In genomic region chr1:25129380-25129779, GRCh38 we compare ENCODE assay signal across 15 cellular contexts.
DNase-seq lines count a peak whose midpoint lies in the region; ATAC-seq, FAIRE-seq and TF ChIP-seq lines count a peak whose summit lies in the region.
"Had no signal": no experiment of that assay in that cellular context is flagged by ENCODE, and none has a peak within 500 bp of the region (broad histone marks: within the 10 kb centered on the region; RNA-seq: fewer than 3 reads in every experiment).

No MANE protein-coding gene starts in this region.

- H4K20me1 ChIP-seq in OCI-LY7 (ENCODE audit: insufficient read depth, low read length) (no peaks in the 10 kb centered on the region), K562 (replicated peaks; ENCODE audit: control insufficient read depth, insufficient read depth, low read length) (0 out of 2 replicates have a peak, but pooled peaks cover 6% of the 10 kb centered on the region)

- no peak; a peak in 1 of 4 replicates for TF ChIP-seq RAD21 in K562 (CRISPR knock-in tag; conservative IDR thresholded peaks at IDR 0.05 in 1 of 2, IDR thresholded peaks at IDR 0.05 in 1 of 2)

- no TSS peak for BruUV-seq in OCI-LY7 (replicated peaks; lab: Mats Ljungman, UMichigan)
- BruUV-seq in K562 (replicated peaks; lab: Mats Ljungman, UMichigan), result no TSS peak

- ATAC-seq in K562 (peak; percentile 57; the same call in 2 of the 3 replicates), GM21737 (IDR thresholded peaks at IDR 0.05; ENCODE audit: unreplicated experiment) (no peak), GM19023 (IDR thresholded peaks at IDR 0.05; ENCODE audit: unreplicated experiment) (no peak), HG03342 (IDR thresholded peaks at IDR 0.05; ENCODE audit: unreplicated experiment) (no peak)
- ATAC-seq: HCT116 had no signal

- CTCF ChIA-PET in OCI-LY7 (lab: Charles Lee; ENCODE audit: unreplicated experiment) (no interaction called here), K562 (lab: Yijun Ruan, JAX; ENCODE audit: low intra/inter-chr PET ratio) (no interaction called here)

- POLR2A ChIA-PET in OCI-LY7 (lab: Charles Lee), result no interaction called here
- POLR2A ChIA-PET in K562 (lab: Yijun Ruan, JAX), result interaction anchor here (0.9 to 1.1 kb wide), 2 partner anchors 10 to 39 kb away, joined by 4 to 5 read pairs; no protein-coding TSS in a partner anchor

- TF ChIP-seq EP300 in K562 (IDR thresholded peaks at IDR 0.05; ENCODE audit: low read length), result no peak

- H2AFZ ChIP-seq in OCI-LY7 (ENCODE audit: low read length), result no peak overlapping the region
- H2AFZ ChIP-seq in K562 (ENCODE audit: low read depth, low read length), result no peak overlapping the region

- H3K4me3 ChIP-seq in HL-60 (replicated peaks; ENCODE audit: insufficient read depth, low read length) (no peak overlapping the region), OCI-LY7 (ENCODE audit: low read depth, low read length, poor library complexity, severe bottlenecking) (no peak overlapping the region), K562 (no peak overlapping the region)

- no peak overlapping the region for H3K4me2 ChIP-seq in OCI-LY7 (ENCODE audit: low read length)
- H3K4me2 ChIP-seq in K562 (ENCODE audit: insufficient read depth, low read length), result no peak overlapping the region

- H3K4me1 ChIP-seq in OCI-LY7 (ENCODE audit: insufficient read depth, low read length, poor library complexity, severe bottlenecking) (no peaks in the 10 kb centered on the region), K562 (replicated peaks in 1 of 2; ENCODE audit: control insufficient read depth in 2 of 2, insufficient read depth in 2 of 2, low read length in 2 of 2) (no peaks in the 10 kb centered on the region)

- no peak for FAIRE-seq in K562 (lab: Jason Lieb, UNC)

- intact Hi-C loops in OCI-LY7 (cut with micrococcal nuclease; ENCODE audit: unreplicated experiment) (no loop called here), K562 (cut with micrococcal nuclease) (no loop called here)

- H3K9me3 ChIP-seq in OCI-LY7 (ENCODE audit: low read length) (no peaks in the 10 kb centered on the region), K562 (replicated peaks; ENCODE audit: control insufficient read depth, insufficient read depth, low read depth, low read length) (no peaks in the 10 kb centered on the region)

- no peaks in the 10 kb centered on the region for H3K27me3 ChIP-seq in HL-60 (ENCODE audit: insufficient read depth, poor library complexity, severe bottlenecking)
- peaks cover 29 to 49% of the 10 kb centered on the region in 2 experiments for H3K27me3 ChIP-seq in K562 (ENCODE audit: control insufficient read depth in 2 of 2, insufficient read depth in 2 of 2, low read length in 2 of 2)

- H3K36me3 ChIP-seq in OCI-LY7 (ENCODE audit: insufficient read depth, low read length) (no peaks in the 10 kb centered on the region), K562 (ENCODE audit: control insufficient read depth, insufficient read depth, low read length) (no peaks in the 10 kb centered on the region)

- H3K79me2 ChIP-seq in OCI-LY7 (ENCODE audit: insufficient read depth, low read depth, low read length) (no peaks in the 10 kb centered on the region), K562 (ENCODE audit: control insufficient read depth, insufficient read depth, low read length) (no peaks in the 10 kb centered on the region)

- H3K27ac ChIP-seq in HL-60 (replicated peaks) (peak overlapping the region; percentile 51), OCI-LY7 (ENCODE audit: low read depth, low read length, poor library complexity, severe bottlenecking) (no peak overlapping the region), K562 (ENCODE audit: extremely low read depth, low read depth, low read length) (no peak overlapping the region)

- DNase-seq in HL-60 (ENCODE audit: low read depth in 1 of 2, low spot score in 1 of 2) (no peak), OCI-LY7 (ENCODE audit: low spot score) (no peak), K562 (ENCODE audit: extremely low read depth in 1 of 4, low spot score in 3 of 4) (no peak)
- DNase-seq: C1 segment of cervical spinal cord; Calu3; CD4-positive, alpha-beta memory T cell; COR-L47; DMS53; DMS79 treated with DMSO at 0.1 percent for 48 hours; GF-D8; H9 had no signal

- H3K9me2 ChIP-seq in OCI-LY7 (ENCODE audit: insufficient read depth, low read length), result no peaks in the 10 kb centered on the region

- in situ Hi-C loops in K562 (cut with MboI), result no loop called here

- no peaks in the 10 kb centered on the region for H3K9me1 ChIP-seq in K562 (ENCODE audit: control insufficient read depth, insufficient read depth, low read length)

- TF ChIP-seq CTCF in HL-60 (IDR thresholded peaks at IDR 0.05; ENCODE audit: insufficient read depth, low read length) (no peak), OCI-LY7 (conservative IDR thresholded peaks at IDR 0.05; ENCODE audit: low read length) (peak; percentile 39), K562 (IDR thresholded peaks at IDR 0.05 in 2 of 3, conservative IDR thresholded peaks at IDR 0.05 in 1 of 3; ENCODE audit: insufficient read depth in 2 of 3, low read depth in 1 of 3, low read length in 3 of 3) (peak in 2 of 3 experiments; percentile 31; a peak in 3 of 6 replicates)

- WGBS in K562 (ENCODE audit: insufficient coverage, low coverage, missing lambda C conversion rate), result 1% methylated on average over 12 of the region's 12 CpGs

- TF ChIP-seq POLR2A in K562 (conservative IDR thresholded peaks at IDR 0.05), result no peak

- H3K9ac ChIP-seq in K562 (ENCODE audit: insufficient read depth in 1 of 2, low read depth in 2 of 2, low read length in 2 of 2), result no peak overlapping the region

TF ChIP-seq in K562, 482 proteins besides CTCF, POLR2A, EP300 and RAD21:
- TF ChIP-seq RBM22 (IDR thresholded peaks at IDR 0.05; ENCODE audit: low read depth, low read length, poor library complexity, severe bottlenecking) (no peak), SMC3 (conservative IDR thresholded peaks at IDR 0.05; ENCODE audit: insufficient read depth, low read depth, low read length) (0 out of 2 replicates have a peak, but pooled peaks have one; percentile 3), LARP7 (IDR thresholded peaks at IDR 0.05) (no peak), UBTF (IDR thresholded peaks at IDR 0.05; ENCODE audit: borderline replicate concordance in 1 of 2, low read depth in 2 of 2, low read length in 2 of 2) (no peak), ZNF408 (CRISPR knock-in tag; IDR thresholded peaks at IDR 0.05; ENCODE audit: low read depth) (no peak), SMAD1 (IDR thresholded peaks at IDR 0.05; ENCODE audit: low read depth, low read length, partially characterized antibody) (no peak)
TF ChIP-seq in K562: peak in this region for 1.
